23 cellular contexts compared by ENCODE assay signal in genomic region chr16:85367485-85367884, GRCh38.
"Had no signal": no experiment of that assay in that cellular context is flagged by ENCODE, and none has a peak within 500 bp of the region (broad histone marks: within the 10 kb centered on the region; RNA-seq: fewer than 3 reads in every experiment).

No MANE protein-coding gene starts in this region.

- H3K4me3 ChIP-seq: coronary artery, lower lobe of right lung, neural progenitor cell, ovary, right lobe of liver, upper lobe of right lung had no signal

- H3K4me1 Mint-ChIP-seq: activated naive CD4-positive, alpha-beta T cell treated with anti-CD3 and anti-CD28 coated beads, Interleukin-2, amount 10 ng/mL, durations not matched to agents 7 days and 5 days had no signal

- H3K36me3 ChIP-seq: brain microvascular endothelial cell, lower lobe of right lung, neural progenitor cell, ovary, right lobe of liver, upper lobe of right lung had no signal

- H3K4me2 ChIP-seq: neural progenitor cell had no signal

- H3K36me3 Mint-ChIP-seq: activated naive CD4-positive, alpha-beta T cell treated with anti-CD3 and anti-CD28 coated beads, Interleukin-2, amount 10 ng/mL, durations not matched to agents 7 days and 5 days; neural progenitor cell; stimulated activated naive B cell treated with anti-CD40 and anti-IgM and Interleukin-4, amounts not matched to agents 10 μg/mL and 1 μg/mL and 100 μg/mL, for 72 hours had no signal

- H2AFZ ChIP-seq: neural progenitor cell had no signal

- H3K9me3 ChIP-seq: lower lobe of right lung, ovary, right lobe of liver, upper lobe of right lung had no signal

- H3K9ac ChIP-seq: neural progenitor cell had no signal

- H3K27ac ChIP-seq: brain microvascular endothelial cell, foreskin keratinocyte, lower lobe of right lung, neural progenitor cell, ovary, right lobe of liver, upper lobe of right lung, VCaP had no signal

- H3K4me3 Mint-ChIP-seq: activated naive CD4-positive, alpha-beta T cell treated with anti-CD3 and anti-CD28 coated beads, Interleukin-2, amount 10 ng/mL, durations not matched to agents 7 days and 5 days; activated naive CD8-positive, alpha-beta T cell treated with anti-CD3 and anti-CD28 coated beads, Interleukin-2, amount 50 U/mL, for 24 hours; neural progenitor cell had no signal

- H3K27ac Mint-ChIP-seq: activated naive CD4-positive, alpha-beta T cell treated with anti-CD3 and anti-CD28 coated beads, Interleukin-2, amount 10 ng/mL, durations not matched to agents 7 days and 5 days; activated naive CD8-positive, alpha-beta T cell treated with anti-CD3 and anti-CD28 coated beads, Interleukin-2, amount 50 U/mL, for 24 hours; neural progenitor cell; stimulated activated naive B cell treated with anti-CD40 and anti-IgM and Interleukin-4, amounts not matched to agents 10 μg/mL and 1 μg/mL and 100 μg/mL, for 72 hours had no signal

- ATAC-seq: activated naive CD8-positive, alpha-beta T cell treated with anti-CD3 and anti-CD28 coated beads, Interleukin-2, amount 50 U/mL, for 24 hours; foreskin keratinocyte; lower lobe of right lung; stimulated activated naive B cell treated with anti-CD40 and anti-IgM and Interleukin-4, amounts not matched to agents 10 μg/mL and 1 μg/mL and 100 μg/mL, for 72 hours; upper lobe of right lung had no signal

- H3K9me3 Mint-ChIP-seq: activated naive CD4-positive, alpha-beta T cell treated with anti-CD3 and anti-CD28 coated beads, Interleukin-2, amount 10 ng/mL, durations not matched to agents 7 days and 5 days; activated naive CD8-positive, alpha-beta T cell treated with anti-CD3 and anti-CD28 coated beads, Interleukin-2, amount 50 U/mL, for 24 hours; stimulated activated naive B cell treated with anti-CD40 and anti-IgM and Interleukin-4, amounts not matched to agents 10 μg/mL and 1 μg/mL and 100 μg/mL, for 72 hours had no signal

- DNase-seq: activated CD4-positive, alpha-beta T cell treated with anti-CD3 and anti-CD28 coated beads, Interleukin-2, amount 50 U/mL, for 1 hour; activated CD4-positive, CD25-positive, alpha-beta regulatory T cell treated with anti-CD3 and anti-CD28 coated beads, Interleukin-2, amount 50 U/mL, for 72 hours; activated CD8-positive, alpha-beta memory T cell treated with anti-CD3 and anti-CD28 coated beads for 24 hours; activated CD8-positive, alpha-beta memory T cell treated with anti-CD3 and anti-CD28 coated beads, Interleukin-2, amount 50 U/mL, for 48 hours; activated effector memory CD4-positive, alpha-beta T cell treated with Interleukin-2 at 50 U/mL for 16 hours; activated naive CD4-positive, alpha-beta T cell treated with anti-CD3 and anti-CD28 coated beads, Interleukin-2, amount 10 ng/mL, durations not matched to agents 7 days and 5 days; activated naive CD8-positive, alpha-beta T cell treated with anti-CD3 and anti-CD28 coated beads, Interleukin-2, amount 50 U/mL, for 24 hours; activated T-cell treated with anti-CD3 and anti-CD28 coated beads, Interleukin-2, amount 50 U/mL, for 48 hours; anterior cingulate cortex; brain microvascular endothelial cell; foreskin keratinocyte; lower lobe of right lung; midbrain; ovary; stimulated activated CD4-positive, alpha-beta T cell treated with anti-CD3 and anti-CD28 coated beads, Interleukin-4, amount 100 ng/mL, for 4 hours; stimulated activated naive B cell treated with anti-CD40 and anti-IgM and Interleukin-4, amounts not matched to agents 10 μg/mL and 1 μg/mL and 100 μg/mL, for 72 hours; SW 1271; T-helper 2 cell; upper lobe of right lung had no signal

- H3K27me3 Mint-ChIP-seq: activated naive CD8-positive, alpha-beta T cell treated with anti-CD3 and anti-CD28 coated beads, Interleukin-2, amount 50 U/mL, for 24 hours had no signal

- H3K27me3 ChIP-seq: brain microvascular endothelial cell, ovary, right lobe of liver, upper lobe of right lung had no signal
